1 cellular context compared by ENCODE assay signal in the genomic region with DNA sequence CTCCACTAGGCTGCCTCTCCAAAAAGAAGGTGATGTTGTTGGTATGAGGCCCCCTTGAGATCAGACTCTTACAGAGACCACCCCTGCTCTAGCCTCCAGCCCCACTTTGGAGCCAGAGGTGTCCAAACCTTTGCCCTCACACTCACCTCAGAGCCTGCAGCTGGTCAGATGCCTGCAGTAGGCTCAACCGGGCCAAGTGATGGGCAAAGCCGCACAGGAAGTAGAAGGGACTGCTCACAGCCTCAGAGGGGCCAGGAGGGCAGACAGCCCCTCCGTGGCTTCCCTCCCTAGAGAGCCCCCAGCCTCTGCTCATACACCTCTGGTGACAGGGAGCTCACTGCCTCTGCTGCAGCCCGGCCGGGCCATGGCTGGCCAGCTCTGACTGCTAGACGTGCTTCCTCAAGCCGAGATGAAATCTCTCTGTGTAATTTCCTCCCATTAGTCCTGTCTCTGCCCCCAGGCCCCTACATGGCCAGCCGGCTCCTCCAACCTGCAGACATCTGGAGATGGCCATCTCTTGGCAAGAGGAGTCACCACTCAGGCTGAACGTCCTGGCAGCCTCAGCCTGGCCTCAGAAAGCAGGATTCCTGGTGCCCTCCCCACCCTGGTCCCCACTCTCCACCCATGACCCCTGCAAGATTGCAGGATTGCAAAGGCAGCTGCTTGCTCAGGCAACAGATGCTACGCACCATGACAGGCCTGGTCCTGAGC.
TF ChIP-seq lines count a peak whose summit lies in the region.

No MANE protein-coding gene starts in this region.

TF ChIP-seq in HepG2, 621 proteins besides CTCF, POLR2A, EP300 and RAD21:
- TF ChIP-seq JARID2 (CRISPR knock-in tag; IDR thresholded peaks at IDR 0.05; ENCODE audit: insufficient replicate concordance), result no peak
- TF ChIP-seq, protein P1, sequence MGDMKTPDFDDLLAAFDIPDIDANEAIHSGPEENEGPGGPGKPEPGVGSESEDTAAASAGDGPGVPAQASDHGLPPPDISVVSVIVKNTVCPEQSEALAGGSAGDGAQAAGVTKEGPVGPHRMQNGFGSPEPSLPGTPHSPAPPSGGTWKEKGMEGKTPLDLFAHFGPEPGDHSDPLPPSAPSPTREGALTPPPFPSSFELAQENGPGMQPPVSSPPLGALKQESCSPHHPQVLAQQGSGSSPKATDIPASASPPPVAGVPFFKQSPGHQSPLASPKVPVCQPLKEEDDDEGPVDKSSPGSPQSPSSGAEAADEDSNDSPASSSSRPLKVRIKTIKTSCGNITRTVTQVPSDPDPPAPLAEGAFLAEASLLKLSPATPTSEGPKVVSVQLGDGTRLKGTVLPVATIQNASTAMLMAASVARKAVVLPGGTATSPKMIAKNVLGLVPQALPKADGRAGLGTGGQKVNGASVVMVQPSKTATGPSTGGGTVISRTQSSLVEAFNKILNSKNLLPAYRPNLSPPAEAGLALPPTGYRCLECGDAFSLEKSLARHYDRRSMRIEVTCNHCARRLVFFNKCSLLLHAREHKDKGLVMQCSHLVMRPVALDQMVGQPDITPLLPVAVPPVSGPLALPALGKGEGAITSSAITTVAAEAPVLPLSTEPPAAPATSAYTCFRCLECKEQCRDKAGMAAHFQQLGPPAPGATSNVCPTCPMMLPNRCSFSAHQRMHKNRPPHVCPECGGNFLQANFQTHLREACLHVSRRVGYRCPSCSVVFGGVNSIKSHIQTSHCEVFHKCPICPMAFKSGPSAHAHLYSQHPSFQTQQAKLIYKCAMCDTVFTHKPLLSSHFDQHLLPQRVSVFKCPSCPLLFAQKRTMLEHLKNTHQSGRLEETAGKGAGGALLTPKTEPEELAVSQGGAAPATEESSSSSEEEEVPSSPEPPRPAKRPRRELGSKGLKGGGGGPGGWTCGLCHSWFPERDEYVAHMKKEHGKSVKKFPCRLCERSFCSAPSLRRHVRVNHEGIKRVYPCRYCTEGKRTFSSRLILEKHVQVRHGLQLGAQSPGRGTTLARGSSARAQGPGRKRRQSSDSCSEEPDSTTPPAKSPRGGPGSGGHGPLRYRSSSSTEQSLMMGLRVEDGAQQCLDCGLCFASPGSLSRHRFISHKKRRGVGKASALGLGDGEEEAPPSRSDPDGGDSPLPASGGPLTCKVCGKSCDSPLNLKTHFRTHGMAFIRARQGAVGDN (CRISPR knock-in tag; IDR thresholded peaks at IDR 0.05), result peak; percentile 19; the same call in 1 of the 2 replicates
